Comparison of ENCODE assay signal across 1 cellular context in genomic region chr2:47237375-47238357, GRCh38.
TF ChIP-seq lines count a peak whose summit lies in the region.

No MANE protein-coding gene starts in this region.

TF ChIP-seq in K562, 482 proteins besides CTCF, POLR2A, EP300 and RAD21 (continued from another document and continues in another):
- no peak for TF ChIP-seq ZC3H11A (IDR thresholded peaks at IDR 0.05; ENCODE audit: low read depth, low read length)
- no peak for TF ChIP-seq ARID4B (CRISPR knock-in tag; IDR thresholded peaks at IDR 0.05)
- TF ChIP-seq, protein P1, sequence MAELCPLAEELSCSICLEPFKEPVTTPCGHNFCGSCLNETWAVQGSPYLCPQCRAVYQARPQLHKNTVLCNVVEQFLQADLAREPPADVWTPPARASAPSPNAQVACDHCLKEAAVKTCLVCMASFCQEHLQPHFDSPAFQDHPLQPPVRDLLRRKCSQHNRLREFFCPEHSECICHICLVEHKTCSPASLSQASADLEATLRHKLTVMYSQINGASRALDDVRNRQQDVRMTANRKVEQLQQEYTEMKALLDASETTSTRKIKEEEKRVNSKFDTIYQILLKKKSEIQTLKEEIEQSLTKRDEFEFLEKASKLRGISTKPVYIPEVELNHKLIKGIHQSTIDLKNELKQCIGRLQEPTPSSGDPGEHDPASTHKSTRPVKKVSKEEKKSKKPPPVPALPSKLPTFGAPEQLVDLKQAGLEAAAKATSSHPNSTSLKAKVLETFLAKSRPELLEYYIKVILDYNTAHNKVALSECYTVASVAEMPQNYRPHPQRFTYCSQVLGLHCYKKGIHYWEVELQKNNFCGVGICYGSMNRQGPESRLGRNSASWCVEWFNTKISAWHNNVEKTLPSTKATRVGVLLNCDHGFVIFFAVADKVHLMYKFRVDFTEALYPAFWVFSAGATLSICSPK (IDR thresholded peaks at IDR 0.05; ENCODE audit: borderline replicate concordance) = no peak
- no peak for TF ChIP-seq XRCC3 (IDR thresholded peaks at IDR 0.05)
- TF ChIP-seq CBX1 (IDR thresholded peaks at IDR 0.05; ENCODE audit: low read depth) = no peak
- peak; percentile 73 for TF ChIP-seq NBN (IDR thresholded peaks at IDR 0.05; ENCODE audit: low read depth)
- TF ChIP-seq ARID2 (IDR thresholded peaks at IDR 0.05) = no peak
- TF ChIP-seq RAD51 (IDR thresholded peaks at IDR 0.05; ENCODE audit: borderline replicate concordance, low read depth) = peak; percentile 25; the same call in 1 of the 2 replicates
- no peak for TF ChIP-seq ZNF224 (CRISPR knock-in tag; IDR thresholded peaks at IDR 0.05)
- TF ChIP-seq, protein P2, sequence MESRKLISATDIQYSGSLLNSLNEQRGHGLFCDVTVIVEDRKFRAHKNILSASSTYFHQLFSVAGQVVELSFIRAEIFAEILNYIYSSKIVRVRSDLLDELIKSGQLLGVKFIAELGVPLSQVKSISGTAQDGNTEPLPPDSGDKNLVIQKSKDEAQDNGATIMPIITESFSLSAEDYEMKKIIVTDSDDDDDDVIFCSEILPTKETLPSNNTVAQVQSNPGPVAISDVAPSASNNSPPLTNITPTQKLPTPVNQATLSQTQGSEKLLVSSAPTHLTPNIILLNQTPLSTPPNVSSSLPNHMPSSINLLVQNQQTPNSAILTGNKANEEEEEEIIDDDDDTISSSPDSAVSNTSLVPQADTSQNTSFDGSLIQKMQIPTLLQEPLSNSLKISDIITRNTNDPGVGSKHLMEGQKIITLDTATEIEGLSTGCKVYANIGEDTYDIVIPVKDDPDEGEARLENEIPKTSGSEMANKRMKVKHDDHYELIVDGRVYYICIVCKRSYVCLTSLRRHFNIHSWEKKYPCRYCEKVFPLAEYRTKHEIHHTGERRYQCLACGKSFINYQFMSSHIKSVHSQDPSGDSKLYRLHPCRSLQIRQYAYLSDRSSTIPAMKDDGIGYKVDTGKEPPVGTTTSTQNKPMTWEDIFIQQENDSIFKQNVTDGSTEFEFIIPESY (CRISPR knock-in tag; IDR thresholded peaks at IDR 0.05) = no peak
- no peak for TF ChIP-seq SRF (CRISPR knock-in tag; IDR thresholded peaks at IDR 0.05)
- TF ChIP-seq SAFB2 (IDR thresholded peaks at IDR 0.05; ENCODE audit: borderline replicate concordance, low read depth, low read length, severe bottlenecking) = no peak
- TF ChIP-seq ZNF165 (CRISPR knock-in tag; IDR thresholded peaks at IDR 0.05; ENCODE audit: borderline replicate concordance) = no peak
- TF ChIP-seq ZFP91 (CRISPR knock-in tag; IDR thresholded peaks at IDR 0.05) = no peak
- TF ChIP-seq HSF4 (CRISPR knock-in tag; IDR thresholded peaks at IDR 0.05; ENCODE audit: borderline replicate concordance) = no peak
- TF ChIP-seq ZNF174 (CRISPR knock-in tag; IDR thresholded peaks at IDR 0.05) = no peak
- no peak for TF ChIP-seq ZNF407 (IDR thresholded peaks at IDR 0.05; ENCODE audit: low read depth)
- peak; percentile 75 for TF ChIP-seq SOX6 (IDR thresholded peaks at IDR 0.05)
- no peak for TF ChIP-seq SIN3B (IDR thresholded peaks at IDR 0.05; ENCODE audit: low read depth)
- peak in 1 of 2 experiments; percentile 73; a peak in 1 of 4 replicates for TF ChIP-seq UBTF (IDR thresholded peaks at IDR 0.05; ENCODE audit: borderline replicate concordance in 1 of 2, low read depth in 2 of 2, low read length in 2 of 2)
- TF ChIP-seq, protein P3, sequence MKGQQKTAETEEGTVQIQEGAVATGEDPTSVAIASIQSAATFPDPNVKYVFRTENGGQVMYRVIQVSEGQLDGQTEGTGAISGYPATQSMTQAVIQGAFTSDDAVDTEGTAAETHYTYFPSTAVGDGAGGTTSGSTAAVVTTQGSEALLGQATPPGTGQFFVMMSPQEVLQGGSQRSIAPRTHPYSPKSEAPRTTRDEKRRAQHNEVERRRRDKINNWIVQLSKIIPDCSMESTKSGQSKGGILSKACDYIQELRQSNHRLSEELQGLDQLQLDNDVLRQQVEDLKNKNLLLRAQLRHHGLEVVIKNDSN (CRISPR knock-in tag; IDR thresholded peaks at IDR 0.05) = no peak
- TF ChIP-seq POLR2G (IDR thresholded peaks at IDR 0.05; ENCODE audit: low read depth, low read length) = no peak
- TF ChIP-seq, protein P4, sequence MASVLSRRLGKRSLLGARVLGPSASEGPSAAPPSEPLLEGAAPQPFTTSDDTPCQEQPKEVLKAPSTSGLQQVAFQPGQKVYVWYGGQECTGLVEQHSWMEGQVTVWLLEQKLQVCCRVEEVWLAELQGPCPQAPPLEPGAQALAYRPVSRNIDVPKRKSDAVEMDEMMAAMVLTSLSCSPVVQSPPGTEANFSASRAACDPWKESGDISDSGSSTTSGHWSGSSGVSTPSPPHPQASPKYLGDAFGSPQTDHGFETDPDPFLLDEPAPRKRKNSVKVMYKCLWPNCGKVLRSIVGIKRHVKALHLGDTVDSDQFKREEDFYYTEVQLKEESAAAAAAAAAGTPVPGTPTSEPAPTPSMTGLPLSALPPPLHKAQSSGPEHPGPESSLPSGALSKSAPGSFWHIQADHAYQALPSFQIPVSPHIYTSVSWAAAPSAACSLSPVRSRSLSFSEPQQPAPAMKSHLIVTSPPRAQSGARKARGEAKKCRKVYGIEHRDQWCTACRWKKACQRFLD (CRISPR knock-in tag; IDR thresholded peaks at IDR 0.05) = no peak
- TF ChIP-seq EWSR1 (IDR thresholded peaks at IDR 0.05; ENCODE audit: borderline replicate concordance, low read depth, partially characterized antibody) = no peak
- 0 out of 2 replicates have a peak, but pooled peaks have one; percentile 42 for TF ChIP-seq XRCC5 (IDR thresholded peaks at IDR 0.05; ENCODE audit: low read depth, low read length)
- no peak for TF ChIP-seq PURB (CRISPR knock-in tag; IDR thresholded peaks at IDR 0.05; ENCODE audit: low read depth)
- TF ChIP-seq MTA1 (IDR thresholded peaks at IDR 0.05; ENCODE audit: borderline replicate concordance) = no peak; the same call in 1 of the 2 replicates
- TF ChIP-seq ETV5 (CRISPR knock-in tag; IDR thresholded peaks at IDR 0.05; ENCODE audit: low read depth) = peak; percentile 21; the same call in 1 of the 2 replicates
- TF ChIP-seq NFIC (IDR thresholded peaks at IDR 0.05) = peak; percentile 95
- TF ChIP-seq CBX5 (IDR thresholded peaks at IDR 0.05; ENCODE audit: borderline replicate concordance, low read depth) = no peak
- peak; percentile 75 to 88 for TF ChIP-seq KDM1A (IDR thresholded peaks at IDR 0.05)
